8 cellular contexts compared by ENCODE assay signal in the genomic region with DNA sequence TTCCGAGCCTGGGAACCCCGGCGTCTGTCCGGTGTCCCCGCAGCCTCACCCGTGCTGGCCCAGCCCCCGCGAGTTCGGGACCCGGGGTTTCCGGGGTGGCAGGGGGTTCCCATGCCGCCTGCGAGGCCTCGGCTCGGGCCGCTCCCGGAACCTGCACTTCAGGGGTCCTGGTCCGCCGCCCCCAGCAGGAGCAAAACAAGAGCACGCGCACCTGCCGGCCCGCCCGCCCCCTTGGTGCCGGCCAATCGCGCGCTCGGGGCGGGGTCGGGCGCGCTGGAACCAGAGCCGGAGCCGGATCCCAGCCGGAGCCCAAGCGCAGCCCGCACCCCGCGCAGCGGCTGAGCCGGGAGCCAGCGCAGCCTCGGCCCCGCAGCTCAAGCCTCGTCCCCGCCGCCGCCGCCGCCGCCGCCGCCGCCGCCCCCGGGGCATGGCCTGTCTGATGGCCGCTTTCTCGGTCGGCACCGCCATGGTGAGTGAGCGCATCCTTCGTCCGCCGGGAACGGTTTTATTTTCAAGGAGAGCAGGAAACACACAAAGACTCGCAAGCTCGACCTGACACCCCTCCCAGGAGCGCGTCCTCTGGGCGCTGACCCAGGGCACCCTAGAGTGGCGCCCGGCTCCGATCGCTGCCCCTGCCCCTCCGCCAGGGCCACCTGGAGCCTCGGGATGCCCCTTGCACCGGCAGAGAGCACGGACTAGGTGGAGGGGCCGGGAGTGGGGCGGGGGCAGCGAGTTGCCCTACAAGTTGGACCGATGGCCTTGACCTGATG. TPM values are rescaled to one million over a fixed set of nuclear protein-coding genes. Genes with fewer than 3 reads are reported as not detected.
DNase-seq lines count a peak whose midpoint lies in the region; ATAC-seq and TF ChIP-seq lines count a peak whose summit lies in the region.

Gene ABCG1 (plus strand): TSS at position 305 of the 770 bp plus-strand sequence. CDS start 123 bp downstream, at position 428.

- H3K4me1 ChIP-seq in NT2/D1 (ENCODE audit: insufficient read depth, insufficient read length), result peaks cover 17% of the 10 kb centered on the region
- peaks cover 7 to 48% (median 28%) of the 10 kb centered on the region in 12 donors for H3K4me1 ChIP-seq in heart left ventricle
- H3K4me1 ChIP-seq in ovary (ENCODE audit: insufficient read depth), result no peaks in the 10 kb centered on the region

- peak within 1 kb of the TSS; percentile 89 for H3K27ac Mint-ChIP-seq in activated naive CD8-positive, alpha-beta T cell treated with anti-CD3 and anti-CD28 coated beads, Interleukin-2, amount 10 ng/mL, durations not matched to agents 7 days and 5 days

- H3K4me3 ChIP-seq in NT2/D1 (ENCODE audit: insufficient read length, low read depth) (peak within 1 kb of the TSS; percentile 36), heart left ventricle (peak within 1 kb of the TSS; percentile 49 to 95 (median 78)), ovary (peak within 1 kb of the TSS; percentile 35)

- H3K27me3 ChIP-seq in NT2/D1 (ENCODE audit: insufficient read depth, insufficient read length), result peaks cover 84% of the 10 kb centered on the region
- no peaks in the 10 kb centered on the region for H3K27me3 ChIP-seq in heart left ventricle
- no peaks in the 10 kb centered on the region for H3K27me3 ChIP-seq in ovary

- peak; percentile 59 for ATAC-seq in activated naive CD8-positive, alpha-beta T cell treated with anti-CD3 and anti-CD28 coated beads, Interleukin-2, amount 10 ng/mL, durations not matched to agents 7 days and 5 days (ENCODE audit: low read depth)
- ATAC-seq in heart left ventricle (peak in 3 of 4 donors; percentile 37 to 71 (median 60)), HG03378 (IDR thresholded peaks at IDR 0.05; ENCODE audit: unreplicated experiment) (no peak)

- H3K27ac ChIP-seq in heart left ventricle (peak within 1 kb of the TSS; percentile 44 to 90 (median 83)), ovary (peak within 1 kb of the TSS in 1 of 2 donors; percentile 42)

- peaks cover 25% of the 10 kb centered on the region; the same call in 1 of the 2 replicates for H3K9me3 ChIP-seq in NT2/D1 (ENCODE audit: insufficient read depth, low read length)
- H3K9me3 ChIP-seq in heart left ventricle, result peaks cover 0 to 6% (median 0%) of the 10 kb centered on the region in 12 donors
- no peaks in the 10 kb centered on the region for H3K9me3 ChIP-seq in ovary

- 0 to 1% (median 1%) methylated on average over 14 to 83 of the region's 83 CpGs for WGBS in heart left ventricle, 4 donors
- WGBS in ovary, 3 donors, result 0 to 1% (median 1%) methylated on average over 47 to 83 of the region's 83 CpGs

- H3K4me1 Mint-ChIP-seq in activated naive CD8-positive, alpha-beta T cell treated with anti-CD3 and anti-CD28 coated beads, Interleukin-2, amount 10 ng/mL, durations not matched to agents 7 days and 5 days, result peaks cover 18% of the 10 kb centered on the region

- peak within 1 kb of the TSS; percentile 68 for H3K9ac ChIP-seq in NT2/D1 (ENCODE audit: insufficient read length, low read depth)

- TF ChIP-seq POLR2A in heart left ventricle (IDR thresholded peaks at IDR 0.05) (peak in 1 of 2 donors; percentile 70), ovary (IDR thresholded peaks at IDR 0.05) (no peak)

- TF ChIP-seq CTCF in heart left ventricle (IDR thresholded peaks at IDR 0.05) (no peak), ovary (IDR thresholded peaks at IDR 0.05) (no peak)

- POLR2A ChIA-PET in activated naive CD8-positive, alpha-beta T cell treated with anti-CD3 and anti-CD28 coated beads, Interleukin-2, amount 10 ng/mL, durations not matched to agents 7 days and 5 days (lab: Charles Lee), result interaction anchor here (0.6 to 4.9 kb wide), 9 partner anchors 10 to 184 kb away, joined by 3 to 111 read pairs (median 7); partner anchors contain the start of gene UBASH3A

- intact Hi-C loops in heart left ventricle (cut with DNase I), result loop anchor here in 3 of 10 donors (5.0 kb wide), 2 partner anchors 42 to 52 kb away; no protein-coding TSS in a partner anchor
- intact Hi-C loops in ovary (cut with DNase I), result no loop called here

- H3K36me3 Mint-ChIP-seq in activated naive CD8-positive, alpha-beta T cell treated with anti-CD3 and anti-CD28 coated beads, Interleukin-2, amount 10 ng/mL, durations not matched to agents 7 days and 5 days, result no peaks in the 10 kb centered on the region

- H3K4me3 Mint-ChIP-seq in activated naive CD8-positive, alpha-beta T cell treated with anti-CD3 and anti-CD28 coated beads, Interleukin-2, amount 10 ng/mL, durations not matched to agents 7 days and 5 days, result peak within 1 kb of the TSS; percentile 91

- no peaks in the 10 kb centered on the region for H3K27me3 Mint-ChIP-seq in activated naive CD8-positive, alpha-beta T cell treated with anti-CD3 and anti-CD28 coated beads, Interleukin-2, amount 10 ng/mL, durations not matched to agents 7 days and 5 days

- DNase-seq in NCI-H1417 (lab: John Stamatoyannopoulos, UW) (peak; percentile 71 to 88 (median 85)), NCI-H1417 treated with DMSO at 0.1 percent for 48 hours (lab: John Stamatoyannopoulos, UW) (no peak), NT2/D1 (ENCODE audit: low read depth, low spot score) (peak; percentile 42), heart left ventricle (peak in 3 of 5 donors; percentile 46 to 67 (median 62)), ovary (peak in 2 of 5 donors; percentile 46 to 52), GM19240 (ENCODE audit: insufficient read length, low spot score) (no peak)
- peak; percentile 72 for DNase-seq in activated naive CD8-positive, alpha-beta T cell treated with anti-CD3 and anti-CD28 coated beads, Interleukin-2, amount 10 ng/mL, durations not matched to agents 7 days and 5 days

- H3K36me3 ChIP-seq in NT2/D1 (ENCODE audit: insufficient read depth, insufficient read length, low read length) (no peaks in the 10 kb centered on the region), heart left ventricle (no peaks in the 10 kb centered on the region), ovary (no peaks in the 10 kb centered on the region)

- no peak for TF ChIP-seq EP300 in ovary (IDR thresholded peaks at IDR 0.05)

- H3K9me3 Mint-ChIP-seq in activated naive CD8-positive, alpha-beta T cell treated with anti-CD3 and anti-CD28 coated beads, Interleukin-2, amount 10 ng/mL, durations not matched to agents 7 days and 5 days, result peaks cover 4% of the 10 kb centered on the region

RNA-seq across cellular contexts. Expression of gene ABCG1, which starts in this region (rescaled TPM):
- total RNA-seq in activated naive CD8-positive, alpha-beta T cell treated with anti-CD3 and anti-CD28 coated beads, Interleukin-2, amount 10 ng/mL, durations not matched to agents 7 days and 5 days, result 10 to 100 TPM; 12.2 to 13.2 TPM
- total RNA-seq in heart left ventricle, result 10 to 100 TPM in 7 of 9 donors, 1 to 10 TPM in 2; 3.3 to 25.3 (median 13.5) TPM
- 10 to 100 TPM in 1 of 2 donors, 1 to 10 TPM in 1; 7.2 to 21.7 TPM for polyA plus RNA-seq in heart left ventricle
- total RNA-seq in ovary, result 10 to 100 TPM in 1 of 7 donors, 1 to 10 TPM in 6; 4.3 to 14.9 (median 5.8) TPM
- 1 to 10 TPM; 5.8 to 8.2 TPM for polyA plus RNA-seq in ovary

Comparison
In these comparisons a context has a peak if more than half of its experiments do, and no peak if none do; other contexts are left out.
1. DNase-seq: peak in NCI-H1417 (3 of 3), NT2/D1 (single experiment), activated naive CD8-positive, alpha-beta T cell treated with anti-CD3 and anti-CD28 coated beads, Interleukin-2, amount 10 ng/mL, durations not matched to agents 7 days and 5 days (single experiment) and heart left ventricle (3 of 5); none in NCI-H1417 treated with DMSO at 0.1 percent for 48 hours (single experiment) and GM19240 (single experiment).
2. Peak in every context shown above with its lines, with median percentiles within 50 percentile points of each other: H3K4me3 ChIP-seq.